In genomic region chr1:209405183-209405823, GRCh38 we compare ENCODE assay signal across 1 cellular context.
TF ChIP-seq lines count a peak whose summit lies in the region.

No MANE protein-coding gene starts in this region.

TF ChIP-seq in WTC11, 78 proteins besides CTCF, POLR2A, EP300 and RAD21 (continued from another document):
- TF ChIP-seq STAT6 (CRISPR knock-in tag; conservative IDR thresholded peaks at IDR 0.05; ENCODE audit: low read depth) (no peak), OVOL2 (CRISPR knock-in tag; IDR thresholded peaks at IDR 0.05; ENCODE audit: borderline replicate concordance) (no peak), ZNF532 (CRISPR knock-in tag; IDR thresholded peaks at IDR 0.05; ENCODE audit: borderline replicate concordance) (no peak), ZNF121 (CRISPR knock-in tag; IDR thresholded peaks at IDR 0.05) (no peak), SP1 (CRISPR knock-in tag; conservative IDR thresholded peaks at IDR 0.05) (no peak)
